Comparison of ENCODE assay signal across 11 cellular contexts in the genomic region with DNA sequence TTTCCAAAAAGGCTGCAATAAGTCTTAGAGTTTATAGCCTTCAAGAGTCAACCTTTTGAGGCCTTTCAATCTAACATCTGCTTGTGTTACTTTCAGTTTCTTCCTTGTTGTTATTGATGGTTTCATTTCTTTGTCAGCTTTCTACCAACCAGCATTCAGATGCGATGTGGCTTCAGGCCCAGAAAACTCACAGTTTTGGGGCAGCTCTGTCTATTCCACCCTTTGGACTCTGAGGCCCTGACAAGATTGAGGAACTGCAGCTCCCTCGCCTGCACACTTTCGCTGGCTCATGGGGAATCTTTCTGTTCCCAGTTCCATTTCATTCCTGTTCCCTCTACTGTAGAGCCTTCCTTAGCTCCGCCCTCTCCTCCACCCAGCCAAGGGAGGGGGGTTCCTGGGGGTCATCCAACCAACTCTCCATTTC. TPM values are rescaled to one million over a fixed set of nuclear protein-coding genes. Genes with fewer than 3 reads are reported as not detected.
A peak's percentile ranks its signal among the peaks of the same experiment; 100 is the strongest.
DNase-seq lines count a peak whose midpoint lies in the region; ATAC-seq and FAIRE-seq lines count a peak whose summit lies in the region.
"Had no signal": no experiment of that assay in that cellular context is flagged by ENCODE, and none has a peak within 500 bp of the region (broad histone marks: within the 10 kb centered on the region; RNA-seq: fewer than 3 reads in every experiment).

No MANE protein-coding gene starts in this region.

- peak overlapping the region in 3 of 5 donors; percentile 1 to 42 (median 41) for H3K4me3 Mint-ChIP-seq in immature natural killer cell

- H3K4me1 Mint-ChIP-seq in immature natural killer cell, result peaks cover 17 to 33% of the 10 kb centered on the region in 2 donors

- DNase-seq in immature natural killer cell, result peak; percentile 51 to 55 (median 51)
- DNase-seq in HTR-8/SVneo (ENCODE audit: insufficient read length, low spot score), result no peak
- no peak for DNase-seq in NCI-H1105 treated with DMSO at 0.1 percent for 48 hours (lab: John Stamatoyannopoulos, UW)
- DNase-seq in germinal center (ENCODE audit: low spot score), result no peak
- DNase-seq: activated CD4-positive, alpha-beta T cell treated with anti-CD3 and anti-CD28 coated beads, Interleukin-2, amount 50 U/mL, for 48 hours; amygdala had no signal

- ATAC-seq in GM18520 (IDR thresholded peaks at IDR 0.05; ENCODE audit: unreplicated experiment), result peak; percentile 91
- peak; percentile 80 for ATAC-seq in GM21515 (IDR thresholded peaks at IDR 0.05; ENCODE audit: unreplicated experiment)
- peak; percentile 88 for ATAC-seq in HG03342 (IDR thresholded peaks at IDR 0.05; ENCODE audit: unreplicated experiment)
- no peak for ATAC-seq in HG02623 (IDR thresholded peaks at IDR 0.05; ENCODE audit: unreplicated experiment)

- FAIRE-seq in HTR-8/SVneo (lab: Jason Lieb, UNC), result no peak
- FAIRE-seq: endothelial cell of umbilical vein had no signal

- no peaks in the 10 kb centered on the region for H3K9me3 Mint-ChIP-seq in immature natural killer cell

- H3K27ac Mint-ChIP-seq in immature natural killer cell, result peak overlapping the region; percentile 82 to 92 (median 90)

- peaks cover 2 to 7% (median 3%) of the 10 kb centered on the region in 3 donors for H3K27me3 Mint-ChIP-seq in immature natural killer cell (ENCODE audit: low read depth in 3 of 3)

- H3K36me3 Mint-ChIP-seq in immature natural killer cell, result no peaks in the 10 kb centered on the region

RNA-seq across cellular contexts. Expression of a gene that starts 13.3 kb away (rescaled TPM):
- 1 to 10 TPM in 2 of 3 donors, under 1 TPM in 1; 0.22 to 1.4 (median 1.0) TPM for polyA plus RNA-seq in immature natural killer cell

Comparison
In these comparisons a context has a peak if more than half of its experiments do, and no peak if none do; other contexts are left out.
1. DNase-seq: peak in immature natural killer cell (3 of 3); none in HTR-8/SVneo (single experiment), NCI-H1105 treated with DMSO at 0.1 percent for 48 hours (single experiment) and germinal center (single experiment).